In the genomic region with DNA sequence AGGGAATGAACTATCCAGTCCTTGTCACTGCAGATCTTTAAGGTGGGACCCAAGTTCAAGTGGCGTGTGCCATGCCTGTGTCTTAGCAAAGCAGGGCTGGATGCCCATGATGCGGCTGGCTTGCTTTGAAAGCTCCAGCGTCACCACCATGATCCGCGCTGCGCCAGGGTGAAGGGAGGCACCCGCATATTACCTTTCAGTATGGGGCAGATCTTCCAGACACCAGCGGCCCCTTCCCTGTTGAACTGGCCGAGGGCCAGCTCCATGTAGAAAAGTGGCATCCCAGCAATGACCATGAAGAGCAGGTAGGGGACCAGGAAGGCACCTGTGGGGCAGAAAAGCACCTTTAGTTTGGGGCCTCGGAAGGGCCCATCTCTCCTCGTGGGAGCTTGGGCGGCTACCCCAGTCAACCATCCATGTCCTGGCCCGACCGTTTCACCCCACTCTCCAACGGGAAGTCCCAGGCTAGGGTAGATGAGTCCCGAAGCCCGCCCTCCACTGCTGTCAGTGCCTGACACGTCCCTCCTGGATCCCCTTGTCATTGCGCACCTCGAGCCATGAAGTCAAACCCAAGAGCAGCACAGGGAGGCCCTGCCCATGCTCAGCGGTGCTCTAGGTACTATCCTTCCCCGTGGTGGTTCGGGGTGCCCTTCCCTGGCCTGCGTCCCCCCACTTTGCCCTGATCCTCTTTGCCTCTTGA, we compare ENCODE assay signal across 20 cellular contexts. TPM values are rescaled to one million over a fixed set of nuclear protein-coding genes. Genes with fewer than 3 reads are reported as not detected.
"Had no signal": no experiment of that assay in that cellular context is flagged by ENCODE, and none has a peak within 500 bp of the region (broad histone marks: within the 10 kb centered on the region; RNA-seq: fewer than 3 reads in every experiment).

No MANE protein-coding gene starts in this region.

- H3K9me3 ChIP-seq: neutrophil, sigmoid colon had no signal

- ATAC-seq: left cardiac atrium; naive thymus-derived CD4-positive, alpha-beta T cell had no signal

- H3K4me3 ChIP-seq: hepatocyte, sigmoid colon, skin epidermis had no signal

- H3K36me3 ChIP-seq: neutrophil, sigmoid colon had no signal

- H3K4me3 Mint-ChIP-seq: naive thymus-derived CD4-positive, alpha-beta T cell; nephron progenitor cell had no signal

- DNase-seq: dermis blood vessel endothelial cell; effector CD4-positive, alpha-beta T cell; foreskin melanocyte; kidney; left cardiac atrium; mesendoderm; naive thymus-derived CD4-positive, alpha-beta T cell; nephron progenitor cell; sigmoid colon; stimulated activated CD4-positive, alpha-beta T cell treated with anti-CD3 and anti-CD28 coated beads, Interleukin-2, amount 100 ng/mL, for 48 hours; stimulated activated naive CD4-positive, alpha-beta T cell treated with Interleukin-2 at 50 U/mL for 16 hours; trophoblast cell had no signal

- H3K27ac Mint-ChIP-seq: naive thymus-derived CD4-positive, alpha-beta T cell; nephron progenitor cell had no signal

- H3K27ac ChIP-seq: hepatocyte, neutrophil, sigmoid colon, skin epidermis had no signal

RNA-seq across cellular contexts. Expression of a gene that starts 3.9 kb away (rescaled TPM):
- total RNA-seq: dermis blood vessel endothelial cell, hepatocyte, liver, lung microvascular endothelial cell, mononuclear cell, osteoblast, pulmonary artery endothelial cell, sigmoid colon had no signal
- polyA plus RNA-seq: hepatocyte; liver; naive thymus-derived CD4-positive, alpha-beta T cell had no signal
